ENCODE assay signal across 1 cellular context in the genomic region with DNA sequence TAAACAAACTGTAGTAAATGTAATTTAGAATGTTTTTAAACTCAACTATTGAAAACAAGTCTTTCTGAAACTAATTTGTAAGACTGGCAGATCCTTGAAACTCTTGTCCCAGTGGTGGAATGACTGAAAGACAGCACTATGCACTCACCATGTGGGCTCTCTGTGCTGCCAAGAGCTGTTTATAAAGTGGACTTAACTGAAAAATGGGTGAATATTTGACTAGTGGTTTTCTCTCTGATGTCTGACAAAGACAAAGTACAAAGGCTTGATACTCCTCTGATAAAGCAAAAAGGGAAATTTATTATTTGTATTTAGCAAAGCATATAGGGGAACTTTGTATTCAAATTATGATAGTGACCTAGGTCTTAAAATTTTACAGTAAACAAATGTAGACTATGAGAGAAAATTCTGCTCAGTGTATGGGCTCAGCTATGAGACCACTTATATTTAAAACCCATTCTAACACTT.
TF ChIP-seq lines count a peak whose summit lies in the region.

No MANE protein-coding gene starts in this region.

TF ChIP-seq in HepG2, 621 proteins besides CTCF, POLR2A, EP300 and RAD21 (continued from another document and continues in another):
- TF ChIP-seq, protein P1, sequence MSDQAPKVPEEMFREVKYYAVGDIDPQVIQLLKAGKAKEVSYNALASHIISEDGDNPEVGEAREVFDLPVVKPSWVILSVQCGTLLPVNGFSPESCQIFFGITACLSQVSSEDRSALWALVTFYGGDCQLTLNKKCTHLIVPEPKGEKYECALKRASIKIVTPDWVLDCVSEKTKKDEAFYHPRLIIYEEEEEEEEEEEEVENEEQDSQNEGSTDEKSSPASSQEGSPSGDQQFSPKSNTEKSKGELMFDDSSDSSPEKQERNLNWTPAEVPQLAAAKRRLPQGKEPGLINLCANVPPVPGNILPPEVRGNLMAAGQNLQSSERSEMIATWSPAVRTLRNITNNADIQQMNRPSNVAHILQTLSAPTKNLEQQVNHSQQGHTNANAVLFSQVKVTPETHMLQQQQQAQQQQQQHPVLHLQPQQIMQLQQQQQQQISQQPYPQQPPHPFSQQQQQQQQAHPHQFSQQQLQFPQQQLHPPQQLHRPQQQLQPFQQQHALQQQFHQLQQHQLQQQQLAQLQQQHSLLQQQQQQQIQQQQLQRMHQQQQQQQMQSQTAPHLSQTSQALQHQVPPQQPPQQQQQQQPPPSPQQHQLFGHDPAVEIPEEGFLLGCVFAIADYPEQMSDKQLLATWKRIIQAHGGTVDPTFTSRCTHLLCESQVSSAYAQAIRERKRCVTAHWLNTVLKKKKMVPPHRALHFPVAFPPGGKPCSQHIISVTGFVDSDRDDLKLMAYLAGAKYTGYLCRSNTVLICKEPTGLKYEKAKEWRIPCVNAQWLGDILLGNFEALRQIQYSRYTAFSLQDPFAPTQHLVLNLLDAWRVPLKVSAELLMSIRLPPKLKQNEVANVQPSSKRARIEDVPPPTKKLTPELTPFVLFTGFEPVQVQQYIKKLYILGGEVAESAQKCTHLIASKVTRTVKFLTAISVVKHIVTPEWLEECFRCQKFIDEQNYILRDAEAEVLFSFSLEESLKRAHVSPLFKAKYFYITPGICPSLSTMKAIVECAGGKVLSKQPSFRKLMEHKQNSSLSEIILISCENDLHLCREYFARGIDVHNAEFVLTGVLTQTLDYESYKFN (CRISPR knock-in tag; conservative IDR thresholded peaks at IDR 0.05): peak; percentile 3
- TF ChIP-seq SOX6 (IDR thresholded peaks at IDR 0.05) (no peak), SOX6 (CRISPR knock-in tag; IDR thresholded peaks at IDR 0.05) (peak; percentile 65; the same call in 1 of the 2 replicates), SOX13 (IDR thresholded peaks at IDR 0.05) (no peak), SOX13 (CRISPR knock-in tag; conservative IDR thresholded peaks at IDR 0.05 in 1 of 2, IDR thresholded peaks at IDR 0.05 in 1 of 2) (peak in 1 of 2 experiments; percentile 87; a peak in 2 of 4 replicates), KAT8 (CRISPR knock-in tag; IDR thresholded peaks at IDR 0.05) (peak; percentile 9; the same call in 1 of the 2 replicates), FOXK1 (CRISPR knock-in tag; IDR thresholded peaks at IDR 0.05; ENCODE audit: borderline replicate concordance, low read depth) (peak; percentile 25; the same call in 1 of the 2 replicates), FOXA3 (CRISPR knock-in tag; IDR thresholded peaks at IDR 0.05) (peak; percentile 53; the same call in 1 of the 2 replicates), FOXP1 (IDR thresholded peaks at IDR 0.05) (no peak), FOXP1 (CRISPR knock-in tag; IDR thresholded peaks at IDR 0.05) (0 out of 2 replicates have a peak, but pooled peaks have one; percentile 55), TFDP1 (CRISPR knock-in tag; IDR thresholded peaks at IDR 0.05; ENCODE audit: borderline replicate concordance) (no peak), SPEN (CRISPR knock-in tag; IDR thresholded peaks at IDR 0.05; ENCODE audit: low read depth) (no peak), TRIM24 (CRISPR knock-in tag; IDR thresholded peaks at IDR 0.05) (no peak), POGZ (CRISPR knock-in tag; IDR thresholded peaks at IDR 0.05) (peak; percentile 1; the same call in 1 of the 2 replicates), RBFOX2 (IDR thresholded peaks at IDR 0.05; ENCODE audit: low read depth, low read length) (peak; percentile 71), ZNF451 (CRISPR knock-in tag; IDR thresholded peaks at IDR 0.05) (no peak), HNF4G (IDR thresholded peaks at IDR 0.05; ENCODE audit: borderline replicate concordance, low read depth, low read length) (peak; percentile 29; the same call in 1 of the 2 replicates), HNF4G (CRISPR knock-in tag; IDR thresholded peaks at IDR 0.05; ENCODE audit: borderline replicate concordance, low read depth) (no peak), STAG1 (CRISPR knock-in tag; IDR thresholded peaks at IDR 0.05) (peak; percentile 11; the same call in 1 of the 2 replicates), DNMT3B (CRISPR knock-in tag; conservative IDR thresholded peaks at IDR 0.05) (0 out of 2 replicates have a peak, but pooled peaks have one; percentile 23), ZNF775 (CRISPR knock-in tag; IDR thresholded peaks at IDR 0.05; ENCODE audit: borderline replicate concordance) (no peak), THRA (CRISPR knock-in tag; IDR thresholded peaks at IDR 0.05; ENCODE audit: borderline replicate concordance) (0 out of 2 replicates have a peak, but pooled peaks have one; percentile 16), REST (IDR thresholded peaks at IDR 0.05; ENCODE audit: borderline replicate concordance in 1 of 2, low read depth in 1 of 2, low read length in 2 of 2) (peak in 1 of 2 experiments; percentile 52; a peak in 1 of 4 replicates), ARNT2 (CRISPR knock-in tag; IDR thresholded peaks at IDR 0.05; ENCODE audit: low read depth) (0 out of 2 replicates have a peak, but pooled peaks have one; percentile 30), CREB1 (IDR thresholded peaks at IDR 0.05) (no peak), CREB1 (CRISPR knock-in tag; IDR thresholded peaks at IDR 0.05) (no peak), ZNF644 (CRISPR knock-in tag; IDR thresholded peaks at IDR 0.05; ENCODE audit: low read depth) (peak; percentile 28; the same call in 1 of the 2 replicates), MAF1 (CRISPR knock-in tag; IDR thresholded peaks at IDR 0.05; ENCODE audit: borderline replicate concordance) (no peak), HNF1A (IDR thresholded peaks at IDR 0.05; ENCODE audit: low read depth) (peak; percentile 84), HNF1A (CRISPR knock-in tag; IDR thresholded peaks at IDR 0.05; ENCODE audit: borderline replicate concordance) (peak; percentile 28; the same call in 1 of the 2 replicates), TCF7 (IDR thresholded peaks at IDR 0.05; ENCODE audit: low read depth) (peak; percentile 74), PTBP1 (IDR thresholded peaks at IDR 0.05; ENCODE audit: low read depth, low read length, poor library complexity, severe bottlenecking) (no peak), CHD4 (IDR thresholded peaks at IDR 0.05; ENCODE audit: borderline replicate concordance, low read length) (peak; percentile 78; the same call in 1 of the 2 replicates), LCORL (IDR thresholded peaks at IDR 0.05) (no peak), LCORL (CRISPR knock-in tag; IDR thresholded peaks at IDR 0.05) (no peak; the same call in 1 of the 2 replicates), ZNF598 (CRISPR knock-in tag; IDR thresholded peaks at IDR 0.05; ENCODE audit: borderline replicate concordance) (no peak), ZMYM4 (CRISPR knock-in tag; IDR thresholded peaks at IDR 0.05) (0 out of 2 replicates have a peak, but pooled peaks have one; percentile 42), USF2 (IDR thresholded peaks at IDR 0.05; ENCODE audit: low read depth, low read length) (no peak), USF2 (CRISPR knock-in tag; IDR thresholded peaks at IDR 0.05; ENCODE audit: borderline replicate concordance) (no peak), HNRNPH1 (optimal IDR thresholded peaks at IDR 0.05; ENCODE audit: low read depth, low read length) (no peak), ADNP (CRISPR knock-in tag; IDR thresholded peaks at IDR 0.05) (no peak), GATA4 (IDR thresholded peaks at IDR 0.05; ENCODE audit: borderline replicate concordance, low read depth) (peak; percentile 76; the same call in 1 of the 2 replicates), ZBTB20 (CRISPR knock-in tag; IDR thresholded peaks at IDR 0.05; ENCODE audit: borderline replicate concordance, low read depth) (0 out of 2 replicates have a peak, but pooled peaks have one; percentile 1)
- TF ChIP-seq, protein P2, sequence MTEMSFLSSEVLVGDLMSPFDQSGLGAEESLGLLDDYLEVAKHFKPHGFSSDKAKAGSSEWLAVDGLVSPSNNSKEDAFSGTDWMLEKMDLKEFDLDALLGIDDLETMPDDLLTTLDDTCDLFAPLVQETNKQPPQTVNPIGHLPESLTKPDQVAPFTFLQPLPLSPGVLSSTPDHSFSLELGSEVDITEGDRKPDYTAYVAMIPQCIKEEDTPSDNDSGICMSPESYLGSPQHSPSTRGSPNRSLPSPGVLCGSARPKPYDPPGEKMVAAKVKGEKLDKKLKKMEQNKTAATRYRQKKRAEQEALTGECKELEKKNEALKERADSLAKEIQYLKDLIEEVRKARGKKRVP (CRISPR knock-in tag; IDR thresholded peaks at IDR 0.05): no peak
